In the genomic region with DNA sequence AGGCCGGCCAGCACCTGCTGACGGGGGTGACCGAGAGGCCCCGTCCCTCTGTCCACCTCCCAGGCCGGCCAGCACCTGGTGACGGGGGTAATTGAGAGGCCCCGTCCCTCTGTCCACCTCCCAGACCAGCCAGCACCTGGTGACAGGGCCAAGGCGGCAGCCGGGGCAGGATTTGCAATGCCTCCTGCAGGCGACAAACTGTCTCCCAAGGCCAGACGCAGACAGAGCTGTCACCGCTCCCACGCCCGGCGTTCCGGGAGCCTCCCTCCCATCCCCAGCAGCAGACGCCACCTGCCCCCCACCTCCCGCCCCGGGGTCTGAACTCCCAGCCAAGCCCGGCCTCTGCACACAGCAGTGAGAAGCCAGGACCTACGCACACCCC, we compare ENCODE assay signal across 7 cellular contexts.
DNase-seq lines count a peak whose midpoint lies in the region; ATAC-seq and TF ChIP-seq lines count a peak whose summit lies in the region.

No MANE protein-coding gene starts in this region.

- H2BK12ac ChIP-seq in H9 (ENCODE audit: insufficient read length, low read depth, low read length) = no peak overlapping the region

- no peaks in the 10 kb centered on the region for H3K79me2 ChIP-seq in H9 (ENCODE audit: insufficient read depth, low read length)

- H4K8ac ChIP-seq in H9 (replicated peaks; ENCODE audit: insufficient read length, low read depth, low read length) = no peak overlapping the region

- H3K14ac ChIP-seq in H9 (ENCODE audit: insufficient read depth, low read length) = no peak overlapping the region; the same call in 1 of the 2 replicates

- peaks cover 60% of the 10 kb centered on the region for H3K27me3 Mint-ChIP-seq in H9 (ENCODE audit: low read depth)

- no peaks in the 10 kb centered on the region for H3K4me1 ChIP-seq in H9 (ENCODE audit: insufficient read depth, low read length)
- H3K4me1 ChIP-seq in iPS DF 6.9 (ENCODE audit: control insufficient read depth, insufficient read depth, low read length) = peaks cover 2% of the 10 kb centered on the region; the same call in 1 of the 2 replicates

- WGBS in H9 (ENCODE audit: extremely low coverage, insufficient read length, low lambda C conversion rate) = no CpG with 5 or more reads among the region's 21 CpGs
- WGBS in iPS DF 6.9 (ENCODE audit: insufficient coverage, insufficient read length) = no CpG with 5 or more reads among the region's 21 CpGs

- no peak overlapping the region for H3K4ac ChIP-seq in H9 (ENCODE audit: low read depth, low read length)

- no peaks in the 10 kb centered on the region for H3K36me3 ChIP-seq in iPS DF 6.9 (ENCODE audit: control insufficient read depth, insufficient read depth, low read length)

- H4K20me1 ChIP-seq in H9 (ENCODE audit: control insufficient read depth, insufficient read depth, insufficient read length) = no peaks in the 10 kb centered on the region

- H3K4me1 Mint-ChIP-seq in H9 = peaks cover 4 to 6% of the 10 kb centered on the region in 2 experiments; a peak in 2 of 4 replicates

- no peaks in the 10 kb centered on the region for H3K36me3 Mint-ChIP-seq in H9 (ENCODE audit: insufficient read depth in 1 of 3, low read depth in 3 of 3)

- DNase-seq in H9 = peak; percentile 56
- DNase-seq in iPS DF 6.9 (ENCODE audit: low read depth, low spot score) = no peak
- DNase-seq in stimulated activated naive CD8-positive, alpha-beta T cell treated with anti-CD3 and anti-CD28 coated beads, Interleukin-15, Interleukin-2, amounts not matched to agents 100 U/mL and 50 U/mL, for 24 hours = peak; percentile 24

- H3K4me2 ChIP-seq in H9 (ENCODE audit: insufficient read depth, insufficient read length, low read length) = peak overlapping the region; percentile 16

- no peaks in the 10 kb centered on the region for H3K79me1 ChIP-seq in H9 (ENCODE audit: insufficient read depth, low read depth, low read length, poor library complexity, severe bottlenecking)

- H3K27me3 ChIP-seq in H9 (ENCODE audit: insufficient read depth, low read length) (peaks cover 3% of the 10 kb centered on the region; the same call in 1 of the 2 replicates), iPS DF 6.9 (ENCODE audit: control insufficient read depth, insufficient read depth, low read length) (peaks cover 4% of the 10 kb centered on the region; the same call in 1 of the 2 replicates)

- H3K9me3 ChIP-seq in H9 (ENCODE audit: control insufficient read depth, low read depth, low read length) (no peaks in the 10 kb centered on the region), iPS DF 6.9 (ENCODE audit: control insufficient read depth, insufficient read depth, low read length) (no peaks in the 10 kb centered on the region)

- H2BK5ac ChIP-seq in H9 (ENCODE audit: insufficient read length, low read length) = no peak overlapping the region

- H4K5ac ChIP-seq in H9 (ENCODE audit: insufficient read length, low read depth, low read length) = no peak overlapping the region

- H3K27ac ChIP-seq in H9 (ENCODE audit: insufficient read length, low read depth, low read length) (no peak overlapping the region), VCaP (peak overlapping the region; percentile 64; the same call in 1 of the 2 replicates), iPS DF 6.9 (ENCODE audit: low read length) (no peak overlapping the region)

- H3K4me3 Mint-ChIP-seq in H9 = peak overlapping the region; percentile 34 to 69; a peak in 3 of 5 replicates

- no peaks in the 10 kb centered on the region for H3K9me3 Mint-ChIP-seq in H9

- TF ChIP-seq CTCF in H9 (conservative IDR thresholded peaks at IDR 0.05) (0 out of 3 replicates have a peak, but pooled peaks have one; percentile 7), VCaP (conservative IDR thresholded peaks at IDR 0.05) (no peak)

- H2BK20ac ChIP-seq in H9 (ENCODE audit: low read depth, low read length, poor library complexity, severe bottlenecking) = no peak overlapping the region

- no peak overlapping the region for H2AFZ ChIP-seq in H9 (ENCODE audit: low read length)

- no peak overlapping the region for H3K56ac ChIP-seq in H9 (ENCODE audit: insufficient read length, low read depth, low read length)

- H3K23ac ChIP-seq in H9 (ENCODE audit: insufficient read length, low read depth, low read length) = no peak overlapping the region

- H3K23me2 ChIP-seq in H9 (ENCODE audit: insufficient read length, low read depth, low read length, poor library complexity, severe bottlenecking) = no peaks in the 10 kb centered on the region

- H2BK15ac ChIP-seq in H9 (ENCODE audit: low read depth, low read length) = no peak overlapping the region

- no peak overlapping the region for H3K18ac ChIP-seq in H9 (ENCODE audit: insufficient read length, low read depth, low read length)

- H2BK120ac ChIP-seq in H9 (ENCODE audit: low read depth, low read length, poor library complexity, severe bottlenecking) = no peak overlapping the region

- peak; percentile 30 for ATAC-seq in stimulated activated naive CD8-positive, alpha-beta T cell treated with anti-CD3 and anti-CD28 coated beads, Interleukin-15, Interleukin-2, amounts not matched to agents 100 U/mL and 50 U/mL, for 24 hours
- ATAC-seq in GM18519 (IDR thresholded peaks at IDR 0.05; ENCODE audit: low FRiP score, unreplicated experiment) (no peak), HG03460 (IDR thresholded peaks at IDR 0.05; ENCODE audit: unreplicated experiment) (no peak), GM19455 (IDR thresholded peaks at IDR 0.05; ENCODE audit: unreplicated experiment) (no peak)

- H3K9ac ChIP-seq in H9 (ENCODE audit: extremely low read depth, insufficient read length, low read length) = no peak overlapping the region

- H3K27ac Mint-ChIP-seq in H9 = no peak overlapping the region

- no peak overlapping the region for H2AK5ac ChIP-seq in H9 (ENCODE audit: insufficient read length, low read length)

- no peak overlapping the region for H4K91ac ChIP-seq in H9 (ENCODE audit: insufficient read length, low read depth, low read length)

- H3T11ph ChIP-seq in H9 (ENCODE audit: low read length) = no peak overlapping the region

- peak overlapping the region; percentile 16; the same call in 1 of the 2 replicates for H3K4me3 ChIP-seq in iPS DF 6.9 (ENCODE audit: low read length)
